Comparison of ENCODE assay signal across 1 cellular context in genomic region chr14:68164723-68165122, GRCh38.
TF ChIP-seq lines count a peak whose summit lies in the region.

No MANE protein-coding gene starts in this region.

TF ChIP-seq in HepG2, 621 proteins besides CTCF, POLR2A, EP300 and RAD21 (continued from another document and continues in another):
- TF ChIP-seq SOX5 (CRISPR knock-in tag; IDR thresholded peaks at IDR 0.05; ENCODE audit: borderline replicate concordance): peak; percentile 21; the same call in 1 of the 2 replicates
- TF ChIP-seq ZNF225 (CRISPR knock-in tag; IDR thresholded peaks at IDR 0.05): no peak
- TF ChIP-seq ASH2L (IDR thresholded peaks at IDR 0.05; ENCODE audit: insufficient read length, low read depth, low read length): peak; percentile 48
- TF ChIP-seq MAFK (conservative IDR thresholded peaks at IDR 0.05 in 1 of 2, IDR thresholded peaks at IDR 0.05 in 1 of 2; ENCODE audit: low read length in 2 of 2): no peak
- TF ChIP-seq, protein P1, sequence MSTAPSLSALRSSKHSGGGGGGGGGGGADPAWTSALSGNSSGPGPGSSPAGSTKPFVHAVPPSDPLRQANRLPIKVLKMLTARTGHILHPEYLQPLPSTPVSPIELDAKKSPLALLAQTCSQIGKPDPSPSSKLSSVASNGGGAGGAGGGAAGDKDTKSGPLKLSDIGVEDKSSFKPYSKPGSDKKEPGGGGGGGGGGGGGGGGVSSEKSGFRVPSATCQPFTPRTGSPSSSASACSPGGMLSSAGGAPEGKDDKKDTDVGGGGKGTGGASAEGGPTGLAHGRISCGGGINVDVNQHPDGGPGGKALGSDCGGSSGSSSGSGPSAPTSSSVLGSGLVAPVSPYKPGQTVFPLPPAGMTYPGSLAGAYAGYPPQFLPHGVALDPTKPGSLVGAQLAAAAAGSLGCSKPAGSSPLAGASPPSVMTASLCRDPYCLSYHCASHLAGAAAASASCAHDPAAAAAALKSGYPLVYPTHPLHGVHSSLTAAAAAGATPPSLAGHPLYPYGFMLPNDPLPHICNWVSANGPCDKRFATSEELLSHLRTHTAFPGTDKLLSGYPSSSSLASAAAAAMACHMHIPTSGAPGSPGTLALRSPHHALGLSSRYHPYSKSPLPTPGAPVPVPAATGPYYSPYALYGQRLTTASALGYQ (CRISPR knock-in tag; IDR thresholded peaks at IDR 0.05): 0 out of 2 replicates have a peak, but pooled peaks have one; percentile 29
- peak; percentile 70 for TF ChIP-seq FOXA3 (CRISPR knock-in tag; IDR thresholded peaks at IDR 0.05)
- TF ChIP-seq HNF1A (IDR thresholded peaks at IDR 0.05; ENCODE audit: low read depth): 0 out of 2 replicates have a peak, but pooled peaks have one; percentile 22
- TF ChIP-seq HNF1A (CRISPR knock-in tag; IDR thresholded peaks at IDR 0.05; ENCODE audit: borderline replicate concordance): peak; percentile 37; the same call in 1 of the 2 replicates
- peak; percentile 15; the same call in 1 of the 2 replicates for TF ChIP-seq HDAC2 (CRISPR knock-in tag; IDR thresholded peaks at IDR 0.05)
- 0 out of 2 replicates have a peak, but pooled peaks have one; percentile 22 for TF ChIP-seq NCOR1 (IDR thresholded peaks at IDR 0.05; ENCODE audit: borderline replicate concordance, low read length)
- no peak for TF ChIP-seq POLR2AphosphoS5 (IDR thresholded peaks at IDR 0.05; ENCODE audit: low read depth, low read length)
- TF ChIP-seq, protein P2, sequence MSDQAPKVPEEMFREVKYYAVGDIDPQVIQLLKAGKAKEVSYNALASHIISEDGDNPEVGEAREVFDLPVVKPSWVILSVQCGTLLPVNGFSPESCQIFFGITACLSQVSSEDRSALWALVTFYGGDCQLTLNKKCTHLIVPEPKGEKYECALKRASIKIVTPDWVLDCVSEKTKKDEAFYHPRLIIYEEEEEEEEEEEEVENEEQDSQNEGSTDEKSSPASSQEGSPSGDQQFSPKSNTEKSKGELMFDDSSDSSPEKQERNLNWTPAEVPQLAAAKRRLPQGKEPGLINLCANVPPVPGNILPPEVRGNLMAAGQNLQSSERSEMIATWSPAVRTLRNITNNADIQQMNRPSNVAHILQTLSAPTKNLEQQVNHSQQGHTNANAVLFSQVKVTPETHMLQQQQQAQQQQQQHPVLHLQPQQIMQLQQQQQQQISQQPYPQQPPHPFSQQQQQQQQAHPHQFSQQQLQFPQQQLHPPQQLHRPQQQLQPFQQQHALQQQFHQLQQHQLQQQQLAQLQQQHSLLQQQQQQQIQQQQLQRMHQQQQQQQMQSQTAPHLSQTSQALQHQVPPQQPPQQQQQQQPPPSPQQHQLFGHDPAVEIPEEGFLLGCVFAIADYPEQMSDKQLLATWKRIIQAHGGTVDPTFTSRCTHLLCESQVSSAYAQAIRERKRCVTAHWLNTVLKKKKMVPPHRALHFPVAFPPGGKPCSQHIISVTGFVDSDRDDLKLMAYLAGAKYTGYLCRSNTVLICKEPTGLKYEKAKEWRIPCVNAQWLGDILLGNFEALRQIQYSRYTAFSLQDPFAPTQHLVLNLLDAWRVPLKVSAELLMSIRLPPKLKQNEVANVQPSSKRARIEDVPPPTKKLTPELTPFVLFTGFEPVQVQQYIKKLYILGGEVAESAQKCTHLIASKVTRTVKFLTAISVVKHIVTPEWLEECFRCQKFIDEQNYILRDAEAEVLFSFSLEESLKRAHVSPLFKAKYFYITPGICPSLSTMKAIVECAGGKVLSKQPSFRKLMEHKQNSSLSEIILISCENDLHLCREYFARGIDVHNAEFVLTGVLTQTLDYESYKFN (CRISPR knock-in tag; conservative IDR thresholded peaks at IDR 0.05): peak; percentile 55
- TF ChIP-seq ZNF792 (CRISPR knock-in tag; IDR thresholded peaks at IDR 0.05): no peak
- peak; percentile 58; the same call in 1 of the 2 replicates for TF ChIP-seq PPARG (CRISPR knock-in tag; conservative IDR thresholded peaks at IDR 0.05)
- TF ChIP-seq, protein P3, sequence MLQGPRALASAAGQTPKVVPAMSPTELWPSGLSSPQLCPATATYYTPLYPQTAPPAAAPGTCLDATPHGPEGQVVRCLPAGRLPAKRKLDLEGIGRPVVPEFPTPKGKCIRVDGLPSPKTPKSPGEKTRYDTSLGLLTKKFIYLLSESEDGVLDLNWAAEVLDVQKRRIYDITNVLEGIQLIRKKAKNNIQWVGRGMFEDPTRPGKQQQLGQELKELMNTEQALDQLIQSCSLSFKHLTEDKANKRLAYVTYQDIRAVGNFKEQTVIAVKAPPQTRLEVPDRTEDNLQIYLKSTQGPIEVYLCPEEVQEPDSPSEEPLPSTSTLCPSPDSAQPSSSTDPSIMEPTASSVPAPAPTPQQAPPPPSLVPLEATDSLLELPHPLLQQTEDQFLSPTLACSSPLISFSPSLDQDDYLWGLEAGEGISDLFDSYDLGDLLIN (CRISPR knock-in tag; IDR thresholded peaks at IDR 0.05; ENCODE audit: borderline replicate concordance): no peak
- no peak for TF ChIP-seq SOX6 (IDR thresholded peaks at IDR 0.05)
- peak; percentile 42; the same call in 1 of the 2 replicates for TF ChIP-seq SOX6 (CRISPR knock-in tag; IDR thresholded peaks at IDR 0.05)
- TF ChIP-seq ETS1 (CRISPR knock-in tag; IDR thresholded peaks at IDR 0.05): no peak
- peak; percentile 24; the same call in 1 of the 2 replicates for TF ChIP-seq FOXJ3 (CRISPR knock-in tag; IDR thresholded peaks at IDR 0.05; ENCODE audit: borderline replicate concordance)
- TF ChIP-seq FOXA1 (IDR thresholded peaks at IDR 0.05): peak; percentile 62
- no peak for TF ChIP-seq FOXA1 (CRISPR knock-in tag; IDR thresholded peaks at IDR 0.05)
- TF ChIP-seq MEF2D (CRISPR knock-in tag; IDR thresholded peaks at IDR 0.05): peak; percentile 79; the same call in 1 of the 2 replicates
- TF ChIP-seq FOXP1 (IDR thresholded peaks at IDR 0.05): no peak
- TF ChIP-seq FOXP1 (CRISPR knock-in tag; IDR thresholded peaks at IDR 0.05): peak; percentile 60; the same call in 1 of the 2 replicates
- TF ChIP-seq FLYWCH1 (CRISPR knock-in tag; IDR thresholded peaks at IDR 0.05): no peak
- no peak for TF ChIP-seq RORA (CRISPR knock-in tag; IDR thresholded peaks at IDR 0.05)
- no peak for TF ChIP-seq TRIM22 (IDR thresholded peaks at IDR 0.05)
- TF ChIP-seq SNAPC2 (CRISPR knock-in tag; IDR thresholded peaks at IDR 0.05): no peak
- TF ChIP-seq ZNF609 (CRISPR knock-in tag; IDR thresholded peaks at IDR 0.05; ENCODE audit: borderline replicate concordance): peak; percentile 54; the same call in 1 of the 2 replicates
- no peak for TF ChIP-seq GMEB1 (CRISPR knock-in tag; IDR thresholded peaks at IDR 0.05; ENCODE audit: borderline replicate concordance)
- TF ChIP-seq, protein P4, sequence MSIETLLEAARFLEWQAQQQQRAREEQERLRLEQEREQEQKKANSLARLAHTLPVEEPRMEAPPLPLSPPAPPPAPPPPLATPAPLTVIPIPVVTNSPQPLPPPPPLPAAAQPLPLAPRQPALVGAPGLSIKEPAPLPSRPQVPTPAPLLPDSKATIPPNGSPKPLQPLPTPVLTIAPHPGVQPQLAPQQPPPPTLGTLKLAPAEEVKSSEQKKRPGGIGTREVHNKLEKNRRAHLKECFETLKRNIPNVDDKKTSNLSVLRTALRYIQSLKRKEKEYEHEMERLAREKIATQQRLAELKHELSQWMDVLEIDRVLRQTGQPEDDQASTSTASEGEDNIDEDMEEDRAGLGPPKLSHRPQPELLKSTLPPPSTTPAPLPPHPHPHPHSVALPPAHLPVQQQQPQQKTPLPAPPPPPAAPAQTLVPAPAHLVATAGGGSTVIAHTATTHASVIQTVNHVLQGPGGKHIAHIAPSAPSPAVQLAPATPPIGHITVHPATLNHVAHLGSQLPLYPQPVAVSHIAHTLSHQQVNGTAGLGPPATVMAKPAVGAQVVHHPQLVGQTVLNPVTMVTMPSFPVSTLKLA (IDR thresholded peaks at IDR 0.05): no peak
